ENCODE assay signal across 21 cellular contexts in genomic region chr22:38137876-38138687, GRCh38. TPM values are rescaled to one million over a fixed set of nuclear protein-coding genes. Genes with fewer than 3 reads are reported as not detected.
"Had no signal": no experiment of that assay in that cellular context is flagged by ENCODE, and none has a peak within 500 bp of the region (broad histone marks: within the 10 kb centered on the region; RNA-seq: fewer than 3 reads in every experiment).

No MANE protein-coding gene starts in this region.

- ATAC-seq: gastroesophageal sphincter; left colon; lower lobe of right lung; naive thymus-derived CD8-positive, alpha-beta T cell; stimulated activated naive CD8-positive, alpha-beta T cell treated with anti-CD3 and anti-CD28 coated beads, Interleukin-15, amount 100 ng/mL, for 72 hours had no signal

- H3K9me3 ChIP-seq: gastroesophageal sphincter, lower lobe of right lung had no signal

- H3K4me3 ChIP-seq: gastroesophageal sphincter, lower lobe of right lung, skin epidermis had no signal

- H3K27ac ChIP-seq: gastroesophageal sphincter, lower lobe of right lung, skin epidermis had no signal

- DNase-seq: activated CD4-positive, alpha-beta T cell treated with anti-CD3 and anti-CD28 coated beads, Interleukin-2, amount 50 U/mL, for 1 hour; activated CD4-positive, CD25-positive, alpha-beta regulatory T cell treated with anti-CD3 and anti-CD28 coated beads, Interleukin-2, amount 50 U/mL, for 72 hours; activated naive CD8-positive, alpha-beta T cell treated with anti-CD3 and anti-CD28 coated beads, Interleukin-2, amount 10 ng/mL, durations not matched to agents 7 days and 5 days; amygdala; caudate nucleus; erythroblast; left colon; lower lobe of right lung; naive thymus-derived CD8-positive, alpha-beta T cell; stimulated activated CD4-positive, alpha-beta T cell treated with anti-CD3 and anti-CD28 coated beads, Interleukin-2, amount 100 ng/mL, for 48 hours; stimulated activated naive CD8-positive, alpha-beta T cell treated with anti-CD3 and anti-CD28 coated beads, Interleukin-15, amount 100 ng/mL, for 72 hours; T1000; trophoblast cell had no signal

- H3K4me3 Mint-ChIP-seq: activated naive CD8-positive, alpha-beta T cell treated with anti-CD3 and anti-CD28 coated beads, Interleukin-2, amount 10 ng/mL, durations not matched to agents 7 days and 5 days; activated T-helper 1 cell treated with anti-CD3 and anti-CD28 coated beads, Interleukin-12 subunit alpha, Interleukin-12 subunit beta, Interleukin-2, Interleukin-4 antibody, amounts not matched to agents 30 ng/mL and 10 ng/mL and 1 ng/mL, durations not matched to agents 14 hours and 24 hours and 36 hours; naive thymus-derived CD8-positive, alpha-beta T cell; stimulated activated naive CD8-positive, alpha-beta T cell treated with anti-CD3 and anti-CD28 coated beads, Interleukin-15, amount 100 ng/mL, for 72 hours had no signal

- H3K4me1 ChIP-seq: gastroesophageal sphincter had no signal

- H3K27me3 ChIP-seq: gastroesophageal sphincter had no signal

- H3K9me3 Mint-ChIP-seq: activated naive CD8-positive, alpha-beta T cell treated with anti-CD3 and anti-CD28 coated beads, Interleukin-2, amount 10 ng/mL, durations not matched to agents 7 days and 5 days; activated T-helper 1 cell treated with anti-CD3 and anti-CD28 coated beads, Interleukin-12 subunit alpha, Interleukin-12 subunit beta, Interleukin-2, Interleukin-4 antibody, amounts not matched to agents 30 ng/mL and 10 ng/mL and 1 ng/mL, durations not matched to agents 14 hours and 24 hours and 36 hours; naive thymus-derived CD8-positive, alpha-beta T cell; stimulated activated naive CD8-positive, alpha-beta T cell treated with anti-CD3 and anti-CD28 coated beads, Interleukin-15, amount 100 ng/mL, for 72 hours had no signal

- H3K27me3 Mint-ChIP-seq: activated naive CD8-positive, alpha-beta T cell treated with anti-CD3 and anti-CD28 coated beads, Interleukin-2, amount 10 ng/mL, durations not matched to agents 7 days and 5 days; naive thymus-derived CD8-positive, alpha-beta T cell; progenitor cell of endocrine pancreas; stimulated activated naive CD8-positive, alpha-beta T cell treated with anti-CD3 and anti-CD28 coated beads, Interleukin-15, amount 100 ng/mL, for 72 hours had no signal

- H3K27ac Mint-ChIP-seq: activated naive CD8-positive, alpha-beta T cell treated with anti-CD3 and anti-CD28 coated beads, Interleukin-2, amount 10 ng/mL, durations not matched to agents 7 days and 5 days; activated T-helper 1 cell treated with anti-CD3 and anti-CD28 coated beads, Interleukin-12 subunit alpha, Interleukin-12 subunit beta, Interleukin-2, Interleukin-4 antibody, amounts not matched to agents 30 ng/mL and 10 ng/mL and 1 ng/mL, durations not matched to agents 14 hours and 24 hours and 36 hours; progenitor cell of endocrine pancreas had no signal

- FAIRE-seq: colon, endometrium had no signal

RNA-seq across cellular contexts. Expression of gene BAIAP2L2, which starts 27.6 kb away (rescaled TPM):
- polyA plus RNA-seq: naive thymus-derived CD8-positive, alpha-beta T cell had no signal

RNA-seq across cellular contexts. Expression of gene SLC16A8, which starts 54.1 kb away (rescaled TPM):
- total RNA-seq: activated naive CD8-positive, alpha-beta T cell treated with anti-CD3 and anti-CD28 coated beads, Interleukin-2, amount 10 ng/mL, durations not matched to agents 7 days and 5 days; gastroesophageal sphincter; left colon; mesenteric fat pad; naive thymus-derived CD8-positive, alpha-beta T cell; T-helper 1 cell treated with Interleukin-12 subunit alpha and Interleukin-12 subunit beta and Interleukin-4 antibody, amounts not matched to agents 30 ng/mL and 1 ng/mL, for 36 hours had no signal
- polyA plus RNA-seq: naive thymus-derived CD8-positive, alpha-beta T cell had no signal
